10 cellular contexts compared by ENCODE assay signal in genomic region chr3:25661694-25662455, GRCh38. TPM values are rescaled to one million over a fixed set of nuclear protein-coding genes. Genes with fewer than 3 reads are reported as not detected.
A peak's percentile ranks its signal among the peaks of the same experiment; 100 is the strongest.
DNase-seq lines count a peak whose midpoint lies in the region; ATAC-seq, FAIRE-seq and TF ChIP-seq lines count a peak whose summit lies in the region.
"Had no signal": no experiment of that assay in that cellular context is flagged by ENCODE, and none has a peak within 500 bp of the region (broad histone marks: within the 10 kb centered on the region; RNA-seq: fewer than 3 reads in every experiment).

No MANE protein-coding gene starts in this region.

- peaks cover 72% of the 10 kb centered on the region for H3K4me1 Mint-ChIP-seq in CD8-positive, alpha-beta T cell (ENCODE audit: low read depth)
- H3K4me1 Mint-ChIP-seq in natural killer cell = peaks cover 69 to 74% of the 10 kb centered on the region in 2 donors

- no peak overlapping the region for H3K27ac ChIP-seq in CD8-positive, alpha-beta T cell (ENCODE audit: low read depth, low read length)
- no peak overlapping the region for H3K27ac ChIP-seq in HUES6 (ENCODE audit: low read depth, low read length)

- H3K27me3 Mint-ChIP-seq in CD8-positive, alpha-beta T cell (ENCODE audit: low read depth) = no peaks in the 10 kb centered on the region
- no peaks in the 10 kb centered on the region for H3K27me3 Mint-ChIP-seq in natural killer cell (ENCODE audit: low read depth in 2 of 2)

- no peak for DNase-seq in CD8-positive, alpha-beta T cell
- DNase-seq in bronchial epithelial cell (ENCODE audit: low read depth) = peak; percentile 29
- DNase-seq in natural killer cell = no peak
- DNase-seq: NCI-H2227 treated with DMSO at 0.1 percent for 48 hours had no signal

- H3K27ac Mint-ChIP-seq in CD8-positive, alpha-beta T cell = peak overlapping the region; percentile 66
- H3K27ac Mint-ChIP-seq in natural killer cell = peak overlapping the region; percentile 74 to 81

- no peak overlapping the region for H3K9ac ChIP-seq in HUES6 (ENCODE audit: low read length)

- H3K36me3 Mint-ChIP-seq in CD8-positive, alpha-beta T cell = peaks cover 23% of the 10 kb centered on the region
- H3K36me3 Mint-ChIP-seq in natural killer cell = no peaks in the 10 kb centered on the region

- no peak for FAIRE-seq in bronchial epithelial cell (lab: Jason Lieb, UNC)
- FAIRE-seq: colon had no signal

- H3K9me3 ChIP-seq in CD8-positive, alpha-beta T cell (ENCODE audit: low read length) = no peaks in the 10 kb centered on the region
- H3K9me3 ChIP-seq in HUES6 (ENCODE audit: control insufficient read depth, insufficient read depth, low read depth, low read length) = no peaks in the 10 kb centered on the region

- H3K27me3 ChIP-seq in CD8-positive, alpha-beta T cell (ENCODE audit: insufficient read depth, low read length) = no peaks in the 10 kb centered on the region
- H3K27me3 ChIP-seq in HUES6 (ENCODE audit: control insufficient read depth, insufficient read depth, low read length) (no peaks in the 10 kb centered on the region), bronchial epithelial cell (ENCODE audit: control insufficient read depth, insufficient read depth, low read length) (no peaks in the 10 kb centered on the region)

- H3K4me3 Mint-ChIP-seq in CD8-positive, alpha-beta T cell = peak overlapping the region; percentile 49
- peak overlapping the region; percentile 80 for H3K4me3 Mint-ChIP-seq in natural killer cell

- CTCF ChIA-PET in CD8-positive, alpha-beta T cell (lab: Charles Lee) = interaction anchor here (1.0 to 3.5 kb wide), 6 partner anchors 8 to 196 kb away, joined by 3 to 27 read pairs (median 4); partner anchors contain the start of gene OXSM

- TF ChIP-seq CTCF in CD8-positive, alpha-beta T cell (IDR thresholded peaks at IDR 0.05) = no peak
- TF ChIP-seq CTCF in bronchial epithelial cell (IDR thresholded peaks at IDR 0.05; ENCODE audit: insufficient read depth, low read length, severe bottlenecking) (peak; percentile 19), natural killer cell (IDR thresholded peaks at IDR 0.05) (no peak)

- intact Hi-C loops in CD8-positive, alpha-beta T cell (cut with DNase I, micrococcal nuclease) = loop anchor here in 1 of 2 experiments (5.0 to 10.0 kb wide), 2 partner anchors 195 to 1747 kb away; partner anchors contain the start of genes NKIRAS1 and RPL15
- intact Hi-C loops in natural killer cell (cut with micrococcal nuclease) = loop anchor here (2.0 kb wide), 1 partner anchor 13 kb away; no protein-coding TSS in a partner anchor

- no peak overlapping the region for H3K4me3 ChIP-seq in CD8-positive, alpha-beta T cell (ENCODE audit: low read depth, low read length)
- peak overlapping the region; percentile 76 for H3K4me3 ChIP-seq in HUES6 (ENCODE audit: low read depth, low read length)
- H3K4me3 ChIP-seq in bronchial epithelial cell (ENCODE audit: low read depth, low read length) = no peak overlapping the region

- H3K9me3 Mint-ChIP-seq in CD8-positive, alpha-beta T cell = no peaks in the 10 kb centered on the region
- no peaks in the 10 kb centered on the region for H3K9me3 Mint-ChIP-seq in natural killer cell

- peaks cover 57% of the 10 kb centered on the region for H3K4me1 ChIP-seq in CD8-positive, alpha-beta T cell (ENCODE audit: insufficient read depth, low read length)
- H3K4me1 ChIP-seq in HUES6 (ENCODE audit: control insufficient read depth, insufficient read depth, low read length) = peaks cover 25% of the 10 kb centered on the region

- no peak for ATAC-seq in CD8-positive, alpha-beta T cell
- no peak for ATAC-seq in natural killer cell
- ATAC-seq in HG02970 (IDR thresholded peaks at IDR 0.05; ENCODE audit: low FRiP score, unreplicated experiment) = no peak
- ATAC-seq in HG03039 (IDR thresholded peaks at IDR 0.05; ENCODE audit: unreplicated experiment) = no peak
- ATAC-seq in GM21528 (IDR thresholded peaks at IDR 0.05; ENCODE audit: low FRiP score, unreplicated experiment) = no peak
- ATAC-seq in HG03432 (IDR thresholded peaks at IDR 0.05; ENCODE audit: unreplicated experiment) = no peak

- POLR2A ChIA-PET in CD8-positive, alpha-beta T cell (lab: Charles Lee) = interaction anchor here (0.6 to 1.1 kb wide), 2 partner anchors 14 to 74 kb away, joined by 3 to 4 read pairs; no protein-coding TSS in a partner anchor

- H3K36me3 ChIP-seq in CD8-positive, alpha-beta T cell (ENCODE audit: insufficient read depth, low read length) = no peaks in the 10 kb centered on the region
- no peaks in the 10 kb centered on the region for H3K36me3 ChIP-seq in HUES6 (ENCODE audit: control insufficient read depth, insufficient read depth, low read length)
- no peaks in the 10 kb centered on the region for H3K36me3 ChIP-seq in bronchial epithelial cell (ENCODE audit: control insufficient read depth, insufficient read depth, low read length)

RNA-seq across cellular contexts. Expression of gene TOP2B, which starts 2.8 kb away (rescaled TPM):
- 10 to 100 TPM; 71.8 to 74.7 TPM for total RNA-seq in CD8-positive, alpha-beta T cell
- total RNA-seq in bronchial epithelial cell = 43.2 and 53.6 TPM in 2 replicates
- total RNA-seq in natural killer cell = 100 to 1,000 TPM; 126 to 180 (median 152) TPM
